ENCODE assay signal across 8 cellular contexts in the genomic region with DNA sequence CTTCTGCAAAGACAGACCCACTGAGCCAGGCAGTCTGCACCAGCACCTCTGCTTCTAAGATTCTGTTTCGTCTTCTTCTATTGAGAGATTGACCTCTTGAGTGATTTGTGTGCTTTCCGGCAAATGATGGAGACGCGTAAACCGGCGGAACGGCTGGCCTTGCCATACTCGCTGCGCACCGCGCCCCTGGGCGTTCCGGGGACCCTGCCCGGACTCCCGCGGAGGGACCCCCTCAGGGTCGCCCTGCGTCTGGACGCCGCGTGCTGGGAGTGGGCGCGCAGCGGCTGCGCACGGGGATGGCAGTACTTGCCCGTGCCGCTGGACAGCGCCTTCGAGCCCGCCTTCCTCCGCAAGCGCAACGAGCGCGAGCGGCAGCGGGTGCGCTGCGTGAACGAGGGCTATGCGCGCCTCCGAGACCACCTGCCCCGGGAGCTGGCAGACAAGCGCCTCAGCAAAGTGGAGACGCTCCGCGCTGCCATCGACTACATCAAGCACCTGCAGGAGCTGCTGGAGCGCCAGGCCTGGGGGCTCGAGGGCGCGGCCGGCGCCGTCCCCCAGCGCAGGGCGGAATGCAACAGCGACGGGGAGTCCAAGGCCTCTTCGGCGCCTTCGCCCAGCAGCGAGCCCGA. TPM values are rescaled to one million over a fixed set of nuclear protein-coding genes. Genes with fewer than 3 reads are reported as not detected.
DNase-seq lines count a peak whose midpoint lies in the region; ATAC-seq and TF ChIP-seq lines count a peak whose summit lies in the region.

No MANE protein-coding gene starts in this region.

- H3K9me3 ChIP-seq in cardiac muscle cell (ENCODE audit: low read depth): no peaks in the 10 kb centered on the region
- no peaks in the 10 kb centered on the region for H3K9me3 ChIP-seq in upper lobe of left lung

- DNase-seq in cardiac muscle cell (ENCODE audit: low read depth in 1 of 2, low spot score in 1 of 2): peak in 1 of 2 donors; percentile 68
- no peak for DNase-seq in cardiac septum (ENCODE audit: low spot score)
- DNase-seq in activated naive CD8-positive, alpha-beta T cell treated with anti-CD3 and anti-CD28 coated beads, Interleukin-2, amount 10 ng/mL, durations not matched to agents 7 days and 5 days: peak; percentile 54
- no peak for DNase-seq in left lobe of liver (ENCODE audit: low spot score)
- peak in 1 of 2 donors; percentile 85 for DNase-seq in upper lobe of left lung
- DNase-seq in brain microvascular endothelial cell: no peak
- DNase-seq in T-helper 9 cell: no peak

- H3K36me3 Mint-ChIP-seq in activated naive CD8-positive, alpha-beta T cell treated with anti-CD3 and anti-CD28 coated beads, Interleukin-2, amount 10 ng/mL, durations not matched to agents 7 days and 5 days: no peaks in the 10 kb centered on the region

- POLR2A ChIA-PET in activated naive CD8-positive, alpha-beta T cell treated with anti-CD3 and anti-CD28 coated beads, Interleukin-2, amount 10 ng/mL, durations not matched to agents 7 days and 5 days (lab: Charles Lee): no interaction called here

- no peak overlapping the region for H3K27ac Mint-ChIP-seq in activated naive CD8-positive, alpha-beta T cell treated with anti-CD3 and anti-CD28 coated beads, Interleukin-2, amount 10 ng/mL, durations not matched to agents 7 days and 5 days

- H3K4me1 Mint-ChIP-seq in activated naive CD8-positive, alpha-beta T cell treated with anti-CD3 and anti-CD28 coated beads, Interleukin-2, amount 10 ng/mL, durations not matched to agents 7 days and 5 days: peaks cover 13% of the 10 kb centered on the region

- H3K4me3 ChIP-seq in cardiac muscle cell (peak overlapping the region; percentile 18), upper lobe of left lung (peak overlapping the region in 3 of 4 donors; percentile 16 to 32 (median 26)), brain microvascular endothelial cell (ENCODE audit: low read depth, low read length) (no peak overlapping the region)

- TF ChIP-seq CTCF in cardiac muscle cell (IDR thresholded peaks at IDR 0.05; ENCODE audit: low read depth, low read length) (no peak), upper lobe of left lung (IDR thresholded peaks at IDR 0.05) (peak in 2 of 6 experiments; percentile 8 to 15), brain microvascular endothelial cell (IDR thresholded peaks at IDR 0.05; ENCODE audit: low read depth, low read length, missing control alignments) (no peak)

- TF ChIP-seq POLR2A in upper lobe of left lung (IDR thresholded peaks at IDR 0.05): no peak

- H3K36me3 ChIP-seq in cardiac muscle cell: no peaks in the 10 kb centered on the region
- H3K36me3 ChIP-seq in upper lobe of left lung: no peaks in the 10 kb centered on the region
- no peaks in the 10 kb centered on the region for H3K36me3 ChIP-seq in brain microvascular endothelial cell (replicated peaks)

- H3K27ac ChIP-seq in cardiac muscle cell (no peak overlapping the region), upper lobe of left lung (no peak overlapping the region), brain microvascular endothelial cell (no peak overlapping the region)

- H3K4me1 ChIP-seq in cardiac muscle cell (ENCODE audit: low read depth) (no peaks in the 10 kb centered on the region), upper lobe of left lung (peaks cover 0 to 9% (median 6%) of the 10 kb centered on the region in 4 donors)

- peaks cover 92% of the 10 kb centered on the region for H3K27me3 ChIP-seq in cardiac muscle cell
- H3K27me3 ChIP-seq in upper lobe of left lung: peaks cover 0 to 13% (median 9%) of the 10 kb centered on the region in 4 donors
- H3K27me3 ChIP-seq in brain microvascular endothelial cell (replicated peaks): peaks cover 34% of the 10 kb centered on the region

- no peaks in the 10 kb centered on the region for H3K9me3 Mint-ChIP-seq in activated naive CD8-positive, alpha-beta T cell treated with anti-CD3 and anti-CD28 coated beads, Interleukin-2, amount 10 ng/mL, durations not matched to agents 7 days and 5 days

- whole genome bisulfite sequencing in upper lobe of left lung, 2 donors: 5 to 8% methylated on average over 2 to 32 of the region's 66 CpGs

- intact Hi-C loops in cardiac septum (cut with DNase I): no loop called here

- peak overlapping the region; percentile 70 for H3K4me3 Mint-ChIP-seq in activated naive CD8-positive, alpha-beta T cell treated with anti-CD3 and anti-CD28 coated beads, Interleukin-2, amount 10 ng/mL, durations not matched to agents 7 days and 5 days

- peaks cover 69% of the 10 kb centered on the region for H3K27me3 Mint-ChIP-seq in activated naive CD8-positive, alpha-beta T cell treated with anti-CD3 and anti-CD28 coated beads, Interleukin-2, amount 10 ng/mL, durations not matched to agents 7 days and 5 days

- no peak for TF ChIP-seq EP300 in upper lobe of left lung (IDR thresholded peaks at IDR 0.05)

- no peak for ATAC-seq in activated naive CD8-positive, alpha-beta T cell treated with anti-CD3 and anti-CD28 coated beads, Interleukin-2, amount 10 ng/mL, durations not matched to agents 7 days and 5 days (ENCODE audit: low read depth)
- peak; percentile 19 for ATAC-seq in left lobe of liver
- ATAC-seq in upper lobe of left lung (ENCODE audit: low FRiP score in 2 of 2): peak in 1 of 2 donors; percentile 34
- ATAC-seq in GM18858 (IDR thresholded peaks at IDR 0.05; ENCODE audit: unreplicated experiment): no peak

- in situ Hi-C loops in brain microvascular endothelial cell (cut with HindIII; ENCODE audit: low pct_ligation_motif_present, low sequenced_read_pairs): no loop called here

RNA-seq across cellular contexts. Expression of a gene that starts 0.7 kb away (rescaled TPM):
- not detected in 2 replicates for total RNA-seq in cardiac muscle cell
- not detected in 2 replicates for polyA plus RNA-seq in cardiac muscle cell
- not detected for total RNA-seq in cardiac septum
- total RNA-seq in activated naive CD8-positive, alpha-beta T cell treated with anti-CD3 and anti-CD28 coated beads, Interleukin-2, amount 10 ng/mL, durations not matched to agents 7 days and 5 days: not detected
- total RNA-seq in left lobe of liver: not detected
- not detected for total RNA-seq in upper lobe of left lung

RNA-seq across cellular contexts. Expression of a gene that starts 14.3 kb away (rescaled TPM):
- total RNA-seq in cardiac muscle cell: 15.5 and 21.0 TPM in 2 replicates
- polyA plus RNA-seq in cardiac muscle cell: 10.2 and 12.6 TPM in 2 replicates
- total RNA-seq in cardiac septum: 13.2 TPM
- total RNA-seq in activated naive CD8-positive, alpha-beta T cell treated with anti-CD3 and anti-CD28 coated beads, Interleukin-2, amount 10 ng/mL, durations not matched to agents 7 days and 5 days: 10 to 100 TPM; 24.4 to 28.3 TPM
- 7.6 TPM for total RNA-seq in left lobe of liver
- 10 to 100 TPM; 23.5 to 40.2 (median 31.1) TPM for total RNA-seq in upper lobe of left lung
